In the genomic region with DNA sequence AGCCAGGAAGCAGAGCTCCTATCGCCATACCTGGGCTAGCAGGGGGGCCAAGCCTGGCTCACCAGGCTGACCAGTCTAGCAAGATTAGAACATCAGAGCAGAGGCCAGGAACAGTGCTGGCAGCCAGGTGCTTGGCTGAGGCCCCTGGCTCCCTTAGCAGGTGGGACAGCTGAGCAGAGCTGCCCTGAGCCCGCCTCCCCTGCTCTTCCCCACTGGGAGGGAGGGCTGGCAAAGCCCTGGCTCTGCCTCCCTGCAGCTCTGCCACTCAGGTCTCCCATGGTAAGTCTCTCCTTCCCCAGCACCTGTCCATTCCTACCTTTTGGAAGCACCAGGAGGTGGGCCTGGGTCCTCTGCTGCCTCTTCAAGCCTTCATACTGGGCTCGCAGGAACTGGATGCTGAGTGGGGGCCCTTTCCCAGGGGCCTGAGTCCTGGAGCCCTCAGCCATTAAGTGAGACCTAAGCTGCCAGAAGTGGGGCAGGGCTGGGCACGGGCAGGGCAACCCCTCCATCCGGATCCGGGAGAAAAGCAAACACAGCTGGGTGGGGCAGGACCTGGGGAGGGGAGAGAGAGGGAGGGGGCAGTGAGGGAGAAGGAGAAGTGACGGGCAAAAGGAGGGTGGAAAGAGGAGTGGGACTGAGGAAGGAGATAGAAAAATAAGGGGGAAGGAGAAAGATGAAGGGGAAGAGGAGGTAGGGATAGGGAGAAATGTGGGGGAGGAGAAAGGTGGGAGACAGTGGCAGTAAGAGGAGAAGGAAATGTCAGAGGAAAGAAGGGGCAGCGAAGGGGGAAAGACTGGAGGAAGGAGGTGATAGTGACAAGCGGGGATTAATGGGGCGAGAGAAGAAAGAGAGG, we compare ENCODE assay signal across 14 cellular contexts. TPM values are rescaled to one million over a fixed set of nuclear protein-coding genes. Genes with fewer than 3 reads are reported as not detected.
DNase-seq lines count a peak whose midpoint lies in the region; ATAC-seq and TF ChIP-seq lines count a peak whose summit lies in the region.
"Had no signal": no experiment of that assay in that cellular context is flagged by ENCODE, and none has a peak within 500 bp of the region (broad histone marks: within the 10 kb centered on the region; RNA-seq: fewer than 3 reads in every experiment).

No MANE protein-coding gene starts in this region.

- peaks cover 10% of the 10 kb centered on the region for H3K27me3 Mint-ChIP-seq in chondrocyte (ENCODE audit: low read depth)

- peak overlapping the region; percentile 42; the same call in 1 of the 2 replicates for H3K9ac ChIP-seq in PC-3 (ENCODE audit: low read length)

- H3K9me2 ChIP-seq in PC-3 (replicated peaks; ENCODE audit: low read length) = no peaks in the 10 kb centered on the region

- H3K4me3 ChIP-seq in PC-3 (ENCODE audit: low read length) = peak overlapping the region; percentile 53; the same call in 1 of the 2 replicates
- H3K4me3 ChIP-seq in right lobe of liver = peak overlapping the region in 1 of 3 donors; percentile 38
- peak overlapping the region in 3 of 4 donors; percentile 22 to 45 (median 41) for H3K4me3 ChIP-seq in upper lobe of left lung
- H3K4me3 ChIP-seq: cardiac muscle cell, heart right ventricle, left ventricle myocardium inferior had no signal

- H3K27me3 ChIP-seq in PC-3 (ENCODE audit: low read length) (no peaks in the 10 kb centered on the region), right lobe of liver (no peaks in the 10 kb centered on the region), upper lobe of left lung (no peaks in the 10 kb centered on the region)

- H3K9me3 ChIP-seq in PC-3 (ENCODE audit: low read length) (no peaks in the 10 kb centered on the region), right lobe of liver (no peaks in the 10 kb centered on the region), upper lobe of left lung (no peaks in the 10 kb centered on the region)

- BruUV-seq in PC-3 (replicated peaks; lab: Mats Ljungman, UMichigan) = TSS peak; percentile 43

- CTCF ChIA-PET in PC-3 (lab: Charles Lee) = interaction anchor here (1.4 kb wide), 1 partner anchor 24 kb away, joined by 3 read pairs; no protein-coding TSS in a partner anchor

- POLR2A ChIA-PET in PC-3 (lab: Charles Lee; ENCODE audit: unreplicated experiment) = no interaction called here

- no peak overlapping the region for H3K27ac Mint-ChIP-seq in chondrocyte (ENCODE audit: unreplicated experiment)
- H3K27ac Mint-ChIP-seq: activated naive CD4-positive, alpha-beta T cell treated with anti-CD3 and anti-CD28 coated beads for 36 hours had no signal

- WGBS in right lobe of liver (ENCODE audit: insufficient coverage, low coverage, low lambda C conversion rate, missing lambda C conversion rate) = 48% methylated on average over 7 of the region's 10 CpGs
- WGBS in upper lobe of left lung, 2 donors = 31 to 53% methylated on average over 7 to 9 of the region's 10 CpGs

- ATAC-seq in PC-3 (peak; percentile 89), right lobe of liver (peak; percentile 46 to 84 (median 71)), upper lobe of left lung (ENCODE audit: low FRiP score in 2 of 2) (peak; percentile 71 to 90)
- ATAC-seq: SK-N-SH treated with all-trans-retinoic acid at 6 μM for 48 hours had no signal

- peaks cover 4% of the 10 kb centered on the region for H3K9me3 Mint-ChIP-seq in chondrocyte (ENCODE audit: low read depth)
- H3K9me3 Mint-ChIP-seq: activated naive CD4-positive, alpha-beta T cell treated with anti-CD3 and anti-CD28 coated beads for 36 hours had no signal

- peaks cover 24% of the 10 kb centered on the region for H3K4me1 ChIP-seq in PC-3 (ENCODE audit: insufficient read depth, low read length)
- H3K4me1 ChIP-seq in right lobe of liver = peaks cover 0 to 34% (median 0%) of the 10 kb centered on the region in 4 donors
- peaks cover 0 to 5% (median 2%) of the 10 kb centered on the region in 4 donors for H3K4me1 ChIP-seq in upper lobe of left lung
- H3K4me1 ChIP-seq: heart right ventricle, left ventricle myocardium inferior had no signal

- TF ChIP-seq POLR2A in right lobe of liver (IDR thresholded peaks at IDR 0.05) (no peak), upper lobe of left lung (IDR thresholded peaks at IDR 0.05) (peak in 2 of 4 donors; percentile 27 to 72)

- peak overlapping the region; percentile 82 for H3K4me2 ChIP-seq in PC-3 (ENCODE audit: low read length)

- intact Hi-C loops in PC-3 (cut with micrococcal nuclease) = no loop called here
- intact Hi-C loops in right lobe of liver (cut with DNase I) = no loop called here

- H2AFZ ChIP-seq in PC-3 (ENCODE audit: low read length) = peak overlapping the region; percentile 66

- no peaks in the 10 kb centered on the region for H3K79me2 ChIP-seq in PC-3 (ENCODE audit: low read length)

- H4K20me1 ChIP-seq in PC-3 (ENCODE audit: low read length) = no peaks in the 10 kb centered on the region

- no peaks in the 10 kb centered on the region for H3K36me3 ChIP-seq in PC-3 (ENCODE audit: low read depth, low read length)
- H3K36me3 ChIP-seq in right lobe of liver = no peaks in the 10 kb centered on the region
- no peaks in the 10 kb centered on the region for H3K36me3 ChIP-seq in upper lobe of left lung
- H3K36me3 ChIP-seq: cardiac muscle cell, heart right ventricle, left ventricle myocardium inferior, WERI-Rb-1 had no signal

- TF ChIP-seq CTCF in PC-3 (conservative IDR thresholded peaks at IDR 0.05; ENCODE audit: low read depth, low read length) (no peak), right lobe of liver (IDR thresholded peaks at IDR 0.05) (no peak), upper lobe of left lung (IDR thresholded peaks at IDR 0.05) (no peak), chondrocyte (IDR thresholded peaks at IDR 0.05) (no peak)

- H3K36me3 Mint-ChIP-seq in chondrocyte (ENCODE audit: low read depth) = peaks cover 3% of the 10 kb centered on the region

- TF ChIP-seq EP300 in upper lobe of left lung (IDR thresholded peaks at IDR 0.05) = no peak

- no peak overlapping the region for H3K4me3 Mint-ChIP-seq in chondrocyte (ENCODE audit: unreplicated experiment)
- H3K4me3 Mint-ChIP-seq: activated naive CD4-positive, alpha-beta T cell treated with anti-CD3 and anti-CD28 coated beads for 36 hours had no signal

- H3K4me1 Mint-ChIP-seq in chondrocyte (ENCODE audit: low read depth) = no peaks in the 10 kb centered on the region

- H3F3A ChIP-seq in PC-3 (ENCODE audit: low read length, unreplicated experiment) = no peaks in the 10 kb centered on the region

- peak overlapping the region; percentile 63 for H3K27ac ChIP-seq in PC-3 (ENCODE audit: low read length)
- H3K27ac ChIP-seq in right lobe of liver = peak overlapping the region in 1 of 3 donors; percentile 74
- H3K27ac ChIP-seq in upper lobe of left lung = peak overlapping the region; percentile 48 to 91 (median 78)
- H3K27ac ChIP-seq: cardiac muscle cell, heart right ventricle, left ventricle myocardium inferior, WERI-Rb-1 had no signal

- DNase-seq in NCI-H748 (lab: John Stamatoyannopoulos, UW; ENCODE audit: unreplicated experiment) (peak; percentile 69), NCI-H748 treated with DMSO at 0.1 percent for 48 hours (lab: John Stamatoyannopoulos, UW) (no peak), PC-3 (peak; percentile 62), right lobe of liver (peak in 2 of 3 donors; percentile 81 to 90), upper lobe of left lung (peak; percentile 61 to 84), CD1c-positive myeloid dendritic cell (ENCODE audit: extremely low spot score) (no peak), retina (no peak), chondrocyte (ENCODE audit: low spot score) (no peak)
- DNase-seq: activated naive CD4-positive, alpha-beta T cell treated with anti-CD3 and anti-CD28 coated beads for 36 hours; heart right ventricle; left ventricle myocardium inferior; WERI-Rb-1 had no signal

RNA-seq across cellular contexts. Expression of a gene that starts 0.7 kb away (rescaled TPM):
- total RNA-seq in PC-3 (2014; rRNA removed) (0.95 and 1.4 TPM in 2 replicates), right lobe of liver (1 to 10 TPM in 2 of 6 experiments, under 1 TPM in 2, not detected in 2; 0.06 to 3.5 (median 0.74) TPM), upper lobe of left lung (10 to 100 TPM in 5 of 6 donors, 1 to 10 TPM in 1; 6.3 to 26.3 (median 15.9) TPM), chondrocyte (not detected in 3 replicates)
- total RNA-seq: activated naive CD4-positive, alpha-beta T cell treated with anti-CD3 and anti-CD28 coated beads for 36 hours; cardiac muscle cell; heart right ventricle; left ventricle myocardium inferior had no signal

RNA-seq across cellular contexts. Expression of a gene that starts 49.0 kb away (rescaled TPM):
- total RNA-seq in PC-3 (2014; rRNA removed) (178 and 216 TPM in 2 replicates), right lobe of liver (100 to 1,000 TPM; 125 to 287 (median 216) TPM), upper lobe of left lung (100 to 1,000 TPM in 4 of 6 donors, 10 to 100 TPM in 2; 27.2 to 179 (median 165) TPM), chondrocyte (172 to 257 TPM (median 188 TPM) in 3 replicates)

Comparison
In these comparisons a context has a peak if more than half of its experiments do, and no peak if none do; other contexts are left out.
1. DNase-seq: peak in NCI-H748 (single experiment), PC-3 (single experiment), right lobe of liver (2 of 3) and upper lobe of left lung (2 of 2); none in NCI-H748 treated with DMSO at 0.1 percent for 48 hours (single experiment), CD1c-positive myeloid dendritic cell (single experiment), retina (single experiment) and chondrocyte (single experiment).
2. Peak in every context shown above with its lines, with median percentiles within 50 percentile points of each other: ATAC-seq.